16 cellular contexts compared by ENCODE assay signal in genomic region chr1:100512803-100513352, GRCh38. TPM values are rescaled to one million over a fixed set of nuclear protein-coding genes. Genes with fewer than 3 reads are reported as not detected.
DNase-seq lines count a peak whose midpoint lies in the region; ATAC-seq, FAIRE-seq and TF ChIP-seq lines count a peak whose summit lies in the region.
"Had no signal": no experiment of that assay in that cellular context is flagged by ENCODE, and none has a peak within 500 bp of the region (broad histone marks: within the 10 kb centered on the region; RNA-seq: fewer than 3 reads in every experiment).

No MANE protein-coding gene starts in this region.

- no peaks in the 10 kb centered on the region for H3K27me3 Mint-ChIP-seq in activated CD8-positive, alpha-beta T cell treated with anti-CD3 and anti-CD28 coated beads for 36 hours
- no peaks in the 10 kb centered on the region for H3K27me3 Mint-ChIP-seq in activated CD8-positive, alpha-beta T cell treated with anti-CD3 and anti-CD28 coated beads, Interleukin-2, amount 10 ng/mL, durations not matched to agents 7 days and 5 days (ENCODE audit: low read depth)
- H3K27me3 Mint-ChIP-seq in activated T-helper 17 cell treated with anti-CD3 and anti-CD28 coated beads, Interleukin-2, amount 50 U/mL, for 72 hours = no peaks in the 10 kb centered on the region
- H3K27me3 Mint-ChIP-seq: CD8-positive, alpha-beta memory T cell; IgD-negative memory B cell had no signal

- POLR2A ChIA-PET in activated CD8-positive, alpha-beta T cell treated with anti-CD3 and anti-CD28 coated beads for 36 hours (lab: Charles Lee) = no interaction called here
- POLR2A ChIA-PET in activated CD8-positive, alpha-beta T cell treated with anti-CD3 and anti-CD28 coated beads, Interleukin-2, amount 10 ng/mL, durations not matched to agents 7 days and 5 days (lab: Charles Lee) = no interaction called here

- intact Hi-C loops in activated CD8-positive, alpha-beta T cell treated with anti-CD3 and anti-CD28 coated beads for 36 hours (cut with micrococcal nuclease) = no loop called here

- no peak for DNase-seq in activated CD8-positive, alpha-beta T cell treated with anti-CD3 and anti-CD28 coated beads for 36 hours
- no peak for DNase-seq in activated CD8-positive, alpha-beta T cell treated with anti-CD3 and anti-CD28 coated beads, Interleukin-2, amount 10 ng/mL, durations not matched to agents 7 days and 5 days
- DNase-seq in dedifferentiated amniotic fluid mesenchymal stem cell (ENCODE audit: extremely low spot score) = no peak
- no peak for DNase-seq in NCI-H524 (lab: John Stamatoyannopoulos, UW)
- DNase-seq: 8988T; AML-193; Caco-2; CD8-positive, alpha-beta memory T cell; DND-41; GM23248; H7 had no signal

- peak; percentile 30 for ATAC-seq in activated CD8-positive, alpha-beta T cell treated with anti-CD3 and anti-CD28 coated beads for 36 hours
- no peak for ATAC-seq in activated CD8-positive, alpha-beta T cell treated with anti-CD3 and anti-CD28 coated beads, Interleukin-2, amount 10 ng/mL, durations not matched to agents 7 days and 5 days
- ATAC-seq in GM18870 (IDR thresholded peaks at IDR 0.05; ENCODE audit: unreplicated experiment) = peak; percentile 53
- ATAC-seq in activated T-helper 17 cell treated with anti-CD3 and anti-CD28 coated beads, Interleukin-2, amount 50 U/mL, for 72 hours (replicated peaks) = peak; percentile 46
- ATAC-seq: GM12878 had no signal

- TF ChIP-seq CTCF in activated CD8-positive, alpha-beta T cell treated with anti-CD3 and anti-CD28 coated beads for 36 hours (IDR thresholded peaks at IDR 0.05) = no peak

- no peak overlapping the region for H3K27ac Mint-ChIP-seq in activated CD8-positive, alpha-beta T cell treated with anti-CD3 and anti-CD28 coated beads for 36 hours
- no peak overlapping the region for H3K27ac Mint-ChIP-seq in activated CD8-positive, alpha-beta T cell treated with anti-CD3 and anti-CD28 coated beads, Interleukin-2, amount 10 ng/mL, durations not matched to agents 7 days and 5 days
- H3K27ac Mint-ChIP-seq in activated T-helper 17 cell treated with anti-CD3 and anti-CD28 coated beads, Interleukin-2, amount 50 U/mL, for 72 hours = no peak overlapping the region
- H3K27ac Mint-ChIP-seq: IgD-negative memory B cell had no signal

- peak; percentile 15 for FAIRE-seq in G401.6 (lab: Jason Lieb, UNC)
- FAIRE-seq: GM12878 had no signal

- H3K9me3 Mint-ChIP-seq in activated CD8-positive, alpha-beta T cell treated with anti-CD3 and anti-CD28 coated beads for 36 hours = no peaks in the 10 kb centered on the region
- H3K9me3 Mint-ChIP-seq in activated CD8-positive, alpha-beta T cell treated with anti-CD3 and anti-CD28 coated beads, Interleukin-2, amount 10 ng/mL, durations not matched to agents 7 days and 5 days (ENCODE audit: insufficient read depth) = no peaks in the 10 kb centered on the region
- H3K9me3 Mint-ChIP-seq in activated T-helper 17 cell treated with anti-CD3 and anti-CD28 coated beads, Interleukin-2, amount 50 U/mL, for 72 hours = no peaks in the 10 kb centered on the region
- H3K9me3 Mint-ChIP-seq: CD8-positive, alpha-beta memory T cell; IgD-negative memory B cell had no signal

- no peak overlapping the region for H3K4me3 Mint-ChIP-seq in activated CD8-positive, alpha-beta T cell treated with anti-CD3 and anti-CD28 coated beads for 36 hours
- no peak overlapping the region for H3K4me3 Mint-ChIP-seq in activated CD8-positive, alpha-beta T cell treated with anti-CD3 and anti-CD28 coated beads, Interleukin-2, amount 10 ng/mL, durations not matched to agents 7 days and 5 days
- no peak overlapping the region for H3K4me3 Mint-ChIP-seq in activated T-helper 17 cell treated with anti-CD3 and anti-CD28 coated beads, Interleukin-2, amount 50 U/mL, for 72 hours
- H3K4me3 Mint-ChIP-seq: CD8-positive, alpha-beta memory T cell; IgD-negative memory B cell had no signal

- peaks cover 16% of the 10 kb centered on the region for H3K4me1 Mint-ChIP-seq in activated CD8-positive, alpha-beta T cell treated with anti-CD3 and anti-CD28 coated beads for 36 hours (ENCODE audit: low read depth)
- H3K4me1 Mint-ChIP-seq in activated CD8-positive, alpha-beta T cell treated with anti-CD3 and anti-CD28 coated beads, Interleukin-2, amount 10 ng/mL, durations not matched to agents 7 days and 5 days (ENCODE audit: low read depth) = peaks cover 12% of the 10 kb centered on the region
- H3K4me1 Mint-ChIP-seq in activated T-helper 17 cell treated with anti-CD3 and anti-CD28 coated beads, Interleukin-2, amount 50 U/mL, for 72 hours = peaks cover 7% of the 10 kb centered on the region
- H3K4me1 Mint-ChIP-seq: IgD-negative memory B cell had no signal

- peaks cover 8% of the 10 kb centered on the region for H3K36me3 Mint-ChIP-seq in activated CD8-positive, alpha-beta T cell treated with anti-CD3 and anti-CD28 coated beads for 36 hours (ENCODE audit: low read depth)
- peaks cover 18% of the 10 kb centered on the region for H3K36me3 Mint-ChIP-seq in activated CD8-positive, alpha-beta T cell treated with anti-CD3 and anti-CD28 coated beads, Interleukin-2, amount 10 ng/mL, durations not matched to agents 7 days and 5 days (ENCODE audit: low read depth)
- peaks cover 31% of the 10 kb centered on the region for H3K36me3 Mint-ChIP-seq in activated T-helper 17 cell treated with anti-CD3 and anti-CD28 coated beads, Interleukin-2, amount 50 U/mL, for 72 hours (ENCODE audit: low read depth)

- CTCF ChIA-PET in activated CD8-positive, alpha-beta T cell treated with anti-CD3 and anti-CD28 coated beads for 36 hours (lab: Charles Lee) = interaction anchor here (2.3 kb wide), 1 partner anchor 16 kb away, joined by 6 read pairs; no protein-coding TSS in a partner anchor
- CTCF ChIA-PET in activated CD8-positive, alpha-beta T cell treated with anti-CD3 and anti-CD28 coated beads, Interleukin-2, amount 10 ng/mL, durations not matched to agents 7 days and 5 days (lab: Charles Lee) = interaction anchor here (1.5 kb wide), 1 partner anchor 14 kb away, joined by 3 read pairs; no protein-coding TSS in a partner anchor

RNA-seq across cellular contexts. Expression of gene GPR88, which starts 25.1 kb away (rescaled TPM):
- under 1 TPM; 0.07 to 0.09 TPM for total RNA-seq in activated CD8-positive, alpha-beta T cell treated with anti-CD3 and anti-CD28 coated beads for 36 hours
- total RNA-seq in activated CD8-positive, alpha-beta T cell treated with anti-CD3 and anti-CD28 coated beads, Interleukin-2, amount 10 ng/mL, durations not matched to agents 7 days and 5 days = not detected
- total RNA-seq in activated T-helper 17 cell treated with anti-CD3 and anti-CD28 coated beads, Interleukin-2, amount 50 U/mL, for 72 hours = under 1 TPM in 1 of 2 donors, not detected in 1; 0.11 TPM
- total RNA-seq: Caco-2, H7 had no signal
